Comparison of ENCODE assay signal across 8 cellular contexts in the genomic region with DNA sequence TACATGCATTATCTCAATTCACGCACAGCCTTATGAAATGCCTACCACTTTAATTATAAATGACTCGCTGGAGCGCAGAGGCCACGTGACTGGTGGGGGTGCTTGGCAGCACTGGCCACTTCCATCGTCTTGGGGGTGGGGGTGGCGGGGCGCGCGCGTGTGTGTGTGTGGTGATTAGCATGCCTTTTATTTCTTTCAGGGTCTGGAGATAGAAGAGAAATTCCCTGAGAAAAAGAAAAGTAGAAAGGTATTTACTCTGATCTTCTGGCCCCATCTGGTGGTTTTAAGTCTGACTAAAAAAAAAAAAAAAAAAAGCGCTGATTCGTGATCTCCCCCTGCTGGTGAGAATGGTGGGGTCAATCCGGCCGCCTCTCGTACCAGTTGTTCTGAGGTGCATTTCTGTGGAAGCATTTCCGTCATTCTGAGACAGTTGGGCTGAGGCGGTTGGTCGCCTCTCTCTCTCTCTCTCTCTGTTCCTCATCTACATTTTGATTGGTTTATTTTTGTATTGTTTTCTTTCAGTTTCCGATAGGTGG. TPM values are rescaled to one million over a fixed set of nuclear protein-coding genes. Genes with fewer than 3 reads are reported as not detected.
A peak's percentile ranks its signal among the peaks of the same experiment; 100 is the strongest.
DNase-seq lines count a peak whose midpoint lies in the region; ATAC-seq, FAIRE-seq and TF ChIP-seq lines count a peak whose summit lies in the region.

A gene with protein sequence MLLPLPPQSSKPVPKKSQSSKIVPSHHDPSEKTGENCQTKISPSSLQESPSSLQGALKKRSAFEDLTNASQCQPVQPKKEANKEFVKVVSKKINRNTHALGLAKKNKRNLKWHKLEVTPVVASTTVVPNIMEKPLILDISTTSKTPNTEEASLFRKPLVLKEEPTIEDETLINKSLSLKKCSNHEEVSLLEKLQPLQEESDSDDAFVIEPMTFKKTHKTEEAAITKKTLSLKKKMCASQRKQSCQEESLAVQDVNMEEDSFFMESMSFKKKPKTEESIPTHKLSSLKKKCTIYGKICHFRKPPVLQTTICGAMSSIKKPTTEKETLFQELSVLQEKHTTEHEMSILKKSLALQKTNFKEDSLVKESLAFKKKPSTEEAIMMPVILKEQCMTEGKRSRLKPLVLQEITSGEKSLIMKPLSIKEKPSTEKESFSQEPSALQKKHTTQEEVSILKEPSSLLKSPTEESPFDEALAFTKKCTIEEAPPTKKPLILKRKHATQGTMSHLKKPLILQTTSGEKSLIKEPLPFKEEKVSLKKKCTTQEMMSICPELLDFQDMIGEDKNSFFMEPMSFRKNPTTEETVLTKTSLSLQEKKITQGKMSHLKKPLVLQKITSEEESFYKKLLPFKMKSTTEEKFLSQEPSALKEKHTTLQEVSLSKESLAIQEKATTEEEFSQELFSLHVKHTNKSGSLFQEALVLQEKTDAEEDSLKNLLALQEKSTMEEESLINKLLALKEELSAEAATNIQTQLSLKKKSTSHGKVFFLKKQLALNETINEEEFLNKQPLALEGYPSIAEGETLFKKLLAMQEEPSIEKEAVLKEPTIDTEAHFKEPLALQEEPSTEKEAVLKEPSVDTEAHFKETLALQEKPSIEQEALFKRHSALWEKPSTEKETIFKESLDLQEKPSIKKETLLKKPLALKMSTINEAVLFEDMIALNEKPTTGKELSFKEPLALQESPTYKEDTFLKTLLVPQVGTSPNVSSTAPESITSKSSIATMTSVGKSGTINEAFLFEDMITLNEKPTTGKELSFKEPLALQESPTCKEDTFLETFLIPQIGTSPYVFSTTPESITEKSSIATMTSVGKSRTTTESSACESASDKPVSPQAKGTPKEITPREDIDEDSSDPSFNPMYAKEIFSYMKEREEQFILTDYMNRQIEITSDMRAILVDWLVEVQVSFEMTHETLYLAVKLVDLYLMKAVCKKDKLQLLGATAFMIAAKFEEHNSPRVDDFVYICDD (N-terminal part only) (plus strand): TSS at position 402 of the 536 bp plus-strand sequence. CDS start 80,399 bp downstream, outside the sequence.

- peak within 1 kb of the TSS in 1 of 2 experiments; percentile 19; a peak in 1 of 4 replicates for H3K9ac ChIP-seq in K562 (ENCODE audit: insufficient read depth in 1 of 2, low read depth in 2 of 2, low read length in 2 of 2)

- H4K20me1 ChIP-seq in K562 (replicated peaks; ENCODE audit: control insufficient read depth, insufficient read depth, low read length) = no peaks in the 10 kb centered on the region

- peak within 1 kb of the TSS; percentile 82 to 95 (median 90) for H3K27ac Mint-ChIP-seq in immature natural killer cell

- H3K9me3 Mint-ChIP-seq in immature natural killer cell = no peaks in the 10 kb centered on the region

- no peak for TF ChIP-seq EP300 in K562 (IDR thresholded peaks at IDR 0.05; ENCODE audit: low read length)

- peak within 1 kb of the TSS; percentile 57 for H2AFZ ChIP-seq in K562 (ENCODE audit: low read depth, low read length)

- no TSS peak for BruUV-seq in K562 (replicated peaks; lab: Mats Ljungman, UMichigan)

- peak; percentile 20 for DNase-seq in 8988T
- peak; percentile 46 to 54 for DNase-seq in NCI-H1930 (lab: John Stamatoyannopoulos, UW)
- DNase-seq in K562 (ENCODE audit: extremely low read depth in 1 of 4, low spot score in 3 of 4) = peak; percentile 53 to 71 (median 62)
- DNase-seq in immature natural killer cell = peak; percentile 73 to 83 (median 82)
- peak; percentile 89 for DNase-seq in spleen

- H3K4me1 Mint-ChIP-seq in immature natural killer cell = peaks cover 13 to 18% of the 10 kb centered on the region in 2 donors

- in situ Hi-C loops in K562 (cut with MboI) = loop anchor here (5.0 to 25.0 kb wide), 4 partner anchors 102 to 1567 kb away; no protein-coding TSS in a partner anchor

- POLR2A ChIA-PET in K562 (lab: Yijun Ruan, JAX) = no interaction called here

- H3K4me1 ChIP-seq in K562 (replicated peaks in 1 of 2; ENCODE audit: control insufficient read depth in 2 of 2, insufficient read depth in 2 of 2, low read length in 2 of 2) = peaks cover 0 to 5% of the 10 kb centered on the region in 2 experiments; a peak in 2 of 5 replicates
- peaks cover 5 to 9% (median 8%) of the 10 kb centered on the region in 6 donors for H3K4me1 ChIP-seq in spleen

- H3K79me2 ChIP-seq in K562 (ENCODE audit: control insufficient read depth, insufficient read depth, low read length) = no peaks in the 10 kb centered on the region

- H3K36me3 Mint-ChIP-seq in immature natural killer cell = no peaks in the 10 kb centered on the region

- ATAC-seq in GM18502 (IDR thresholded peaks at IDR 0.05; ENCODE audit: poor library complexity, unreplicated experiment) (peak; percentile 99), HG02970 (IDR thresholded peaks at IDR 0.05; ENCODE audit: low FRiP score, unreplicated experiment) (peak; percentile 89), K562 (peak; percentile 93)

- intact Hi-C loops in K562 (cut with micrococcal nuclease) (loop anchor here (1.0 to 2.0 kb wide), 4 partner anchors 104 to 1574 kb away; no protein-coding TSS in a partner anchor), spleen (cut with DNase I; ENCODE audit: low total_unique reads) (no loop called here)

- peak; percentile 55 to 69 for TF ChIP-seq RAD21 in K562 (CRISPR knock-in tag; conservative IDR thresholded peaks at IDR 0.05 in 1 of 2, IDR thresholded peaks at IDR 0.05 in 1 of 2)

- CTCF ChIA-PET in K562 (lab: Yijun Ruan, JAX; ENCODE audit: low intra/inter-chr PET ratio) = interaction anchor here (0.6 to 1.8 kb wide), 10 partner anchors 55 to 363 kb away, joined by 3 to 35 read pairs (median 5); no protein-coding TSS in a partner anchor

- peaks cover 6 to 9% (median 7%) of the 10 kb centered on the region in 3 donors for H3K27me3 Mint-ChIP-seq in immature natural killer cell (ENCODE audit: low read depth in 3 of 3)

- H3K27me3 ChIP-seq in K562 (ENCODE audit: control insufficient read depth in 2 of 2, insufficient read depth in 2 of 2, low read length in 2 of 2) (no peaks in the 10 kb centered on the region), spleen (replicated peaks in 1 of 7) (no peaks in the 10 kb centered on the region)

- no peak for TF ChIP-seq POLR2A in K562 (conservative IDR thresholded peaks at IDR 0.05)
- TF ChIP-seq POLR2A in spleen (IDR thresholded peaks at IDR 0.05) = no peak

- peak; percentile 83 to 99 (median 98) for TF ChIP-seq CTCF in K562 (IDR thresholded peaks at IDR 0.05 in 2 of 3, conservative IDR thresholded peaks at IDR 0.05 in 1 of 3; ENCODE audit: insufficient read depth in 2 of 3, low read depth in 1 of 3, low read length in 3 of 3)
- TF ChIP-seq CTCF in spleen (IDR thresholded peaks at IDR 0.05 in 8 of 11, conservative IDR thresholded peaks at IDR 0.05 in 3 of 11) = peak; percentile 50 to 85 (median 72)

- FAIRE-seq in TTC549 (lab: Jason Lieb, UNC) (peak; percentile 72), K562 (lab: Jason Lieb, UNC) (peak; percentile 87)

- no peak within 1 kb of the TSS; the same call in 2 of the 3 replicates for H3K27ac ChIP-seq in K562 (ENCODE audit: extremely low read depth, low read depth, low read length)
- peak within 1 kb of the TSS in 6 of 8 donors; percentile 36 to 78 (median 65) for H3K27ac ChIP-seq in spleen

- H3K4me3 ChIP-seq in K562 (no peak within 1 kb of the TSS), spleen (peak within 1 kb of the TSS in 4 of 8 donors; percentile 16 to 61 (median 26))

- WGBS in K562 (ENCODE audit: insufficient coverage, low coverage, missing lambda C conversion rate) = 3% methylated on average over 10 of the region's 19 CpGs
- 1 to 10% (median 2%) methylated on average over 18 to 19 of the region's 19 CpGs for WGBS in spleen, 5 donors

- H3K9me3 ChIP-seq in K562 (replicated peaks; ENCODE audit: control insufficient read depth, insufficient read depth, low read depth, low read length) (no peaks in the 10 kb centered on the region), spleen (no peaks in the 10 kb centered on the region)

- H3K9me1 ChIP-seq in K562 (ENCODE audit: control insufficient read depth, insufficient read depth, low read length) = no peaks in the 10 kb centered on the region

- H3K4me2 ChIP-seq in K562 (ENCODE audit: insufficient read depth, low read length) = peak within 1 kb of the TSS; percentile 32

- H3K4me3 Mint-ChIP-seq in immature natural killer cell = peak within 1 kb of the TSS; percentile 81 to 93 (median 87)

- H3K36me3 ChIP-seq in K562 (ENCODE audit: control insufficient read depth, insufficient read depth, low read length) (no peaks in the 10 kb centered on the region), spleen (no peaks in the 10 kb centered on the region)

TF ChIP-seq in K562, 482 proteins besides CTCF, POLR2A, EP300 and RAD21 (continues in another document):
- TF ChIP-seq SMC3 (conservative IDR thresholded peaks at IDR 0.05; ENCODE audit: insufficient read depth, low read depth, low read length) (peak; percentile 56; the same call in 1 of the 2 replicates), ZNF436 (CRISPR knock-in tag; IDR thresholded peaks at IDR 0.05) (no peak), SOX6 (IDR thresholded peaks at IDR 0.05) (0 out of 2 replicates have a peak, but pooled peaks have one; percentile 35), PHF8 (IDR thresholded peaks at IDR 0.05; ENCODE audit: borderline replicate concordance, low read length) (no peak), FOXM1 (IDR thresholded peaks at IDR 0.05; ENCODE audit: low read depth) (peak; percentile 79), FOXM1 (CRISPR knock-in tag; IDR thresholded peaks at IDR 0.05; ENCODE audit: low read depth) (no peak)

RNA-seq across cellular contexts. Expression of the gene that starts here (rescaled TPM):
- 0.18 TPM in 1 of 2 replicates, not detected in the other for total RNA-seq in K562 (2011; cell fraction: chromatin; rRNA removed; ENCODE audit: low replicate concordance)
- not detected in 2 replicates for total RNA-seq in K562 (2011; cell fraction: nucleolus; rRNA removed)
- total RNA-seq in K562 (2011; cell fraction: nucleoplasm; rRNA removed) = not detected in 2 replicates
- 0.09 and 0.12 TPM in 2 replicates for total RNA-seq in K562 (2014; rRNA removed)
- 0.03 TPM in 1 of 2 replicates, not detected in the other for total RNA-seq in K562 (2014; rRNA removed; fragmentation: Illumina TruSeq; extraction: Trizol)
- 0.11 TPM in 1 of 2 replicates, not detected in the other for total RNA-seq in K562 (2015; rRNA removed; fragmentation: Illumina TruSeq; extraction: Trizol)
- total RNA-seq in K562 (2021) = not detected in 2 replicates
- 0.14 and 0.25 TPM in 2 replicates for polyA plus RNA-seq in K562 (2011; rRNA removed)
- polyA plus RNA-seq in K562 (2011; cell fraction: cytosol; rRNA removed) = 0.13 TPM in 1 of 2 replicates, not detected in the other
- polyA plus RNA-seq in K562 (2011; cell fraction: nucleus; rRNA removed) = 0.10 and 0.13 TPM in 2 replicates
- 0.14 and 0.36 TPM in 2 replicates for polyA plus RNA-seq in K562 (2012)
- polyA plus RNA-seq in K562 (2014; fragmentation: Illumina TruSeq; extraction: Trizol) = 0.04 and 0.06 TPM in 2 replicates
- under 1 TPM in 1 of 2 experiments, not detected in 1; 0.06 TPM for polyA plus RNA-seq in K562 (2014; fragmentation: Nextera tagmentation; extraction: Ambion mirVana)
- 0.05 TPM in 1 of 2 replicates, not detected in the other for polyA plus RNA-seq in K562 (2014; rRNA removed)
- 0.07 and 0.18 TPM in 2 replicates for polyA minus RNA-seq in K562 (2011; rRNA and poly(A)+ RNA removed)
- polyA minus RNA-seq in K562 (2011; cell fraction: cytosol; rRNA and poly(A)+ RNA removed) = not detected in 2 replicates
- 0.11 TPM in 1 of 2 replicates, not detected in the other for polyA minus RNA-seq in K562 (2011; cell fraction: nucleus; rRNA and poly(A)+ RNA removed)
- under 1 TPM in 2 of 3 donors, not detected in 1; 0.38 to 0.46 TPM for polyA plus RNA-seq in immature natural killer cell
- 1 to 10 TPM in 5 of 7 donors, under 1 TPM in 2; 0.20 to 2.1 (median 1.2) TPM for total RNA-seq in spleen
- polyA plus RNA-seq in spleen = under 1 TPM; 0.28 to 0.61 (median 0.32) TPM

Comparison
In these comparisons a context has a peak if more than half of its experiments do, and no peak if none do; other contexts are left out.
1. Peak in DNase-seq, ATAC-seq and H3K4me2 ChIP-seq in K562; RNA of the gene not detected or under 1 TPM.
2. Peak in DNase-seq in immature natural killer cell; RNA of the gene not detected or under 1 TPM.
3. DNase-seq: peak in every context shown above with its lines; median percentile 89 in spleen; 82 in immature natural killer cell; 62 in K562; 50 in NCI-H1930; 20 in 8988T.